In genomic region chr3:3825025-3825424, GRCh38 we compare ENCODE assay signal across 17 cellular contexts. TPM values are rescaled to one million over a fixed set of nuclear protein-coding genes. Genes with fewer than 3 reads are reported as not detected.
DNase-seq lines count a peak whose midpoint lies in the region; TF ChIP-seq lines count a peak whose summit lies in the region.
"Had no signal": no experiment of that assay in that cellular context is flagged by ENCODE, and none has a peak within 500 bp of the region (broad histone marks: within the 10 kb centered on the region; RNA-seq: fewer than 3 reads in every experiment).

No MANE protein-coding gene starts in this region.

- H3K4me3 Mint-ChIP-seq in H9 (no peak overlapping the region), progenitor cell of endocrine pancreas (ENCODE audit: low read depth) (no peak overlapping the region)
- H3K4me3 Mint-ChIP-seq: CD14-positive monocyte; CD4-positive, alpha-beta memory T cell; IgD-negative memory B cell had no signal

- H3K4me3 ChIP-seq in BLaER1 (no peak overlapping the region), tibial artery (no peak overlapping the region), osteoblast (ENCODE audit: insufficient read depth, low read length) (no peak overlapping the region)
- H3K4me3 ChIP-seq: HAP-1 had no signal

- H3K4me2 ChIP-seq in BLaER1 (peak overlapping the region; percentile 38), H9 (ENCODE audit: insufficient read depth, insufficient read length, low read length) (no peak overlapping the region), osteoblast (ENCODE audit: insufficient read depth, low read length) (no peak overlapping the region)

- peaks cover 62 to 89% (median 86%) of the 10 kb centered on the region in 3 experiments for H3K36me3 Mint-ChIP-seq in H9 (ENCODE audit: insufficient read depth in 1 of 3, low read depth in 3 of 3)
- H3K36me3 Mint-ChIP-seq in progenitor cell of endocrine pancreas (ENCODE audit: insufficient read depth): peaks cover 45% of the 10 kb centered on the region

- H4K91ac ChIP-seq in H9 (ENCODE audit: insufficient read length, low read depth, low read length): no peak overlapping the region

- H3K18ac ChIP-seq in H9 (ENCODE audit: insufficient read length, low read depth, low read length): no peak overlapping the region

- no peak overlapping the region for H2AK5ac ChIP-seq in H9 (ENCODE audit: insufficient read length, low read length)

- peaks cover 10% of the 10 kb centered on the region for H3K79me1 ChIP-seq in H9 (ENCODE audit: insufficient read depth, low read depth, low read length, poor library complexity, severe bottlenecking)

- H3K4me1 ChIP-seq in BLaER1 (peaks cover 8% of the 10 kb centered on the region), H9 (ENCODE audit: insufficient read depth, low read length) (no peaks in the 10 kb centered on the region; the same call in 1 of the 2 replicates), tibial artery (no peaks in the 10 kb centered on the region), osteoblast (ENCODE audit: insufficient read depth, low read length) (no peaks in the 10 kb centered on the region)
- H3K4me1 ChIP-seq: BE2C, HAP-1 had no signal

- H3K9me3 ChIP-seq in BLaER1 (no peaks in the 10 kb centered on the region), H9 (ENCODE audit: control insufficient read depth, low read depth, low read length) (no peaks in the 10 kb centered on the region), tibial artery (no peaks in the 10 kb centered on the region), osteoblast (ENCODE audit: low read depth, low read length) (no peaks in the 10 kb centered on the region)
- H3K9me3 ChIP-seq: BE2C, HAP-1 had no signal

- H3K27ac ChIP-seq in BLaER1: no peak overlapping the region
- no peak overlapping the region for H3K27ac ChIP-seq in H9 (ENCODE audit: insufficient read length, low read depth, low read length)
- H3K27ac ChIP-seq in tibial artery: no peak overlapping the region
- no peak overlapping the region for H3K27ac ChIP-seq in osteoblast (ENCODE audit: low read depth, low read length)

- H3K36me3 ChIP-seq in BLaER1: no peaks in the 10 kb centered on the region
- H3K36me3 ChIP-seq in tibial artery: no peaks in the 10 kb centered on the region
- H3K36me3 ChIP-seq in osteoblast (ENCODE audit: insufficient read depth, low read length): no peaks in the 10 kb centered on the region
- H3K36me3 ChIP-seq: BE2C had no signal

- no peak overlapping the region for H2BK5ac ChIP-seq in H9 (ENCODE audit: insufficient read length, low read length)

- H3T11ph ChIP-seq in H9 (ENCODE audit: low read length): no peak overlapping the region

- H3K23me2 ChIP-seq in H9 (ENCODE audit: insufficient read length, low read depth, low read length, poor library complexity, severe bottlenecking): no peaks in the 10 kb centered on the region

- TF ChIP-seq CTCF in H9 (conservative IDR thresholded peaks at IDR 0.05) (no peak), progenitor cell of endocrine pancreas (IDR thresholded peaks at IDR 0.05; ENCODE audit: unreplicated experiment) (no peak), tibial artery (IDR thresholded peaks at IDR 0.05) (no peak), osteoblast (IDR thresholded peaks at IDR 0.05; ENCODE audit: extremely low read depth, low read depth, low read length) (no peak)

- WGBS in H9 (ENCODE audit: extremely low coverage, insufficient read length, low lambda C conversion rate): no CpG with 5 or more reads among the region's 5 CpGs

- no peak overlapping the region for H3K14ac ChIP-seq in H9 (ENCODE audit: insufficient read depth, low read length)

- H3K27me3 Mint-ChIP-seq in H9 (ENCODE audit: low read depth): no peaks in the 10 kb centered on the region
- H3K27me3 Mint-ChIP-seq in progenitor cell of endocrine pancreas: no peaks in the 10 kb centered on the region
- H3K27me3 Mint-ChIP-seq: CD4-positive, alpha-beta memory T cell; IgD-negative memory B cell had no signal

- H2BK12ac ChIP-seq in H9 (ENCODE audit: insufficient read length, low read depth, low read length): no peak overlapping the region

- H3K27ac Mint-ChIP-seq in H9 (peak overlapping the region in 2 of 3 experiments; percentile 18 to 51; a peak in 3 of 7 replicates), progenitor cell of endocrine pancreas (peak overlapping the region; percentile 31)
- H3K27ac Mint-ChIP-seq: CD14-positive monocyte, IgD-negative memory B cell had no signal

- no peak overlapping the region for H3K4ac ChIP-seq in H9 (ENCODE audit: low read depth, low read length)

- H4K20me1 ChIP-seq in BLaER1 (no peaks in the 10 kb centered on the region), H9 (ENCODE audit: control insufficient read depth, insufficient read depth, insufficient read length) (no peaks in the 10 kb centered on the region), osteoblast (ENCODE audit: insufficient read depth, low read length) (no peaks in the 10 kb centered on the region)

- H3K23ac ChIP-seq in H9 (ENCODE audit: insufficient read length, low read depth, low read length): no peak overlapping the region

- no peak overlapping the region for H4K8ac ChIP-seq in H9 (replicated peaks; ENCODE audit: insufficient read length, low read depth, low read length)

- H2BK120ac ChIP-seq in H9 (ENCODE audit: low read depth, low read length, poor library complexity, severe bottlenecking): no peak overlapping the region

- H3K9me3 Mint-ChIP-seq in H9 (peaks cover 0 to 4% of the 10 kb centered on the region in 2 experiments; a peak in 1 of 5 replicates), progenitor cell of endocrine pancreas (ENCODE audit: low read depth) (peaks cover 11% of the 10 kb centered on the region)
- H3K9me3 Mint-ChIP-seq: IgD-negative memory B cell had no signal

- no peaks in the 10 kb centered on the region for H3K27me3 ChIP-seq in BLaER1
- H3K27me3 ChIP-seq in H9 (ENCODE audit: insufficient read depth, low read length): no peaks in the 10 kb centered on the region
- H3K27me3 ChIP-seq in tibial artery: no peaks in the 10 kb centered on the region
- no peaks in the 10 kb centered on the region for H3K27me3 ChIP-seq in osteoblast (ENCODE audit: insufficient read depth, low read length)
- H3K27me3 ChIP-seq: BE2C had no signal

- no peak overlapping the region for H2BK20ac ChIP-seq in H9 (ENCODE audit: low read depth, low read length, poor library complexity, severe bottlenecking)

- H2AFZ ChIP-seq in H9 (ENCODE audit: low read length) (no peak overlapping the region), osteoblast (ENCODE audit: low read length) (no peak overlapping the region)

- no peak overlapping the region for H3K56ac ChIP-seq in H9 (ENCODE audit: insufficient read length, low read depth, low read length)

- H3K9ac ChIP-seq in BLaER1 (no peak overlapping the region), H9 (ENCODE audit: extremely low read depth, insufficient read length, low read length) (no peak overlapping the region)

- DNase-seq in H9 (no peak), medulla oblongata (ENCODE audit: extremely low spot score) (peak; percentile 60), progenitor cell of endocrine pancreas (ENCODE audit: low spot score, unreplicated experiment) (no peak), tibial artery (no peak), osteoblast (ENCODE audit: insufficient read length, low spot score, missing footprints) (no peak), GM19240 (ENCODE audit: insufficient read length, low spot score) (no peak)
- DNase-seq: BE2C; CD4-positive, alpha-beta memory T cell; DMS153; DMS79; GDM1 had no signal

- H3K4me1 Mint-ChIP-seq in H9 (peaks cover 11 to 15% of the 10 kb centered on the region in 2 experiments), progenitor cell of endocrine pancreas (ENCODE audit: low read depth) (no peaks in the 10 kb centered on the region)
- H3K4me1 Mint-ChIP-seq: CD4-positive, alpha-beta memory T cell had no signal

- H2BK15ac ChIP-seq in H9 (ENCODE audit: low read depth, low read length): no peak overlapping the region

- no peak overlapping the region for H4K5ac ChIP-seq in H9 (ENCODE audit: insufficient read length, low read depth, low read length)

- H3K79me2 ChIP-seq in H9 (ENCODE audit: insufficient read depth, low read length) (peaks cover 7% of the 10 kb centered on the region; the same call in 1 of the 2 replicates), osteoblast (ENCODE audit: insufficient read depth, low read length) (no peaks in the 10 kb centered on the region)

- intact Hi-C loops in tibial artery (cut with DNase I; ENCODE audit: low total_unique reads): no loop called here

RNA-seq across cellular contexts. Expression of gene LRRN1, which starts 25.8 kb away (rescaled TPM):
- total RNA-seq in H9 (2021) (269 and 271 TPM in 2 replicates), progenitor cell of endocrine pancreas (208 and 222 TPM in 2 replicates), osteoblast (3.5 and 4.0 TPM in 2 replicates)
- total RNA-seq: Daoy, HepG2 had no signal

Comparison
In these comparisons a context has a peak if more than half of its experiments do, and no peak if none do; other contexts are left out.
1. RNA of gene LRRN1, which starts 25.8 kb away (total RNA-seq): 269 to 271 TPM in H9 and 208 to 222 TPM in progenitor cell of endocrine pancreas; 3.5 to 4.0 TPM in osteoblast; every median in the first group is over 10 times any median in the second.